ENCODE assay signal across 8 cellular contexts in genomic region chr7:72914756-72915525, GRCh38. TPM values are rescaled to one million over a fixed set of nuclear protein-coding genes. Genes with fewer than 3 reads are reported as not detected.
DNase-seq lines count a peak whose midpoint lies in the region; ATAC-seq and TF ChIP-seq lines count a peak whose summit lies in the region.
"Not testable (repeated sequence)": the region's sequence is repeated elsewhere in the genome, so short reads cannot be mapped to it uniquely, and the experiment has no call there.

No MANE protein-coding gene starts in this region.

- not testable (repeated sequence) for H3K9me3 Mint-ChIP-seq in activated T-cell treated with anti-CD3 and anti-CD28 coated beads, Interleukin-2, amount 50 U/mL, for 72 hours; natural killer cell; stimulated activated naive CD8-positive, alpha-beta T cell treated with anti-CD3 and anti-CD28 coated beads, Interleukin-15, amount 100 ng/mL, for 72 hours

- H3K36me3 ChIP-seq in esophagus muscularis mucosa, result peaks cover 0 to 46% (median 34%) of the 10 kb centered on the region in 4 donors

- not testable (repeated sequence) for TF ChIP-seq EP300 in esophagus muscularis mucosa (IDR thresholded peaks at IDR 0.05)

- peak; percentile 52 to 66 (median 62) for TF ChIP-seq CTCF in esophagus muscularis mucosa (IDR thresholded peaks at IDR 0.05)
- peak; percentile 58 for TF ChIP-seq CTCF in natural killer cell (IDR thresholded peaks at IDR 0.05)

- H3K4me3 ChIP-seq in Jurkat, Clone E6-1 (ENCODE audit: low read length); esophagus muscularis mucosa: not testable (repeated sequence)

- peaks cover 7 to 12% of the 10 kb centered on the region in 2 donors for H3K36me3 Mint-ChIP-seq in activated T-cell treated with anti-CD3 and anti-CD28 coated beads, Interleukin-2, amount 50 U/mL, for 72 hours (ENCODE audit: insufficient read depth in 2 of 2)
- H3K36me3 Mint-ChIP-seq in natural killer cell, result peaks cover 14% of the 10 kb centered on the region

- DNase-seq in EH (ENCODE audit: low read depth) (peak; percentile 65), H4 (ENCODE audit: low spot score) (peak; percentile 47), RPMI7951 (ENCODE audit: low read depth) (peak; percentile 42)
- DNase-seq in Jurkat, Clone E6-1 (ENCODE audit: low read depth, low spot score), result peak; percentile 27
- DNase-seq in activated T-cell treated with anti-CD3 and anti-CD28 coated beads, Interleukin-2, amount 50 U/mL, for 72 hours, result peak; percentile 56 to 62
- not testable (repeated sequence) for DNase-seq in esophagus muscularis mucosa (ENCODE audit: extremely low spot score); natural killer cell
- peak; percentile 43 to 61 for DNase-seq in stimulated activated naive CD8-positive, alpha-beta T cell treated with anti-CD3 and anti-CD28 coated beads, Interleukin-15, amount 100 ng/mL, for 72 hours

- H3K9me3 ChIP-seq in esophagus muscularis mucosa, result not testable (repeated sequence)

- H3K4me1 Mint-ChIP-seq in activated T-cell treated with anti-CD3 and anti-CD28 coated beads, Interleukin-2, amount 50 U/mL, for 72 hours (ENCODE audit: low read depth), result peaks cover 34% of the 10 kb centered on the region
- peaks cover 14 to 29% of the 10 kb centered on the region in 2 donors for H3K4me1 Mint-ChIP-seq in natural killer cell
- peaks cover 29% of the 10 kb centered on the region for H3K4me1 Mint-ChIP-seq in stimulated activated naive CD8-positive, alpha-beta T cell treated with anti-CD3 and anti-CD28 coated beads, Interleukin-15, amount 100 ng/mL, for 72 hours

- 56% methylated on average over 8 of the region's 9 CpGs for WGBS in esophagus muscularis mucosa

- not testable (repeated sequence) for TF ChIP-seq POLR2A in esophagus muscularis mucosa (IDR thresholded peaks at IDR 0.05; ENCODE audit: low read depth)

- H3K27me3 ChIP-seq in esophagus muscularis mucosa, result not testable (repeated sequence)

- H3K4me1 ChIP-seq in esophagus muscularis mucosa, result peaks cover 0 to 34% (median 18%) of the 10 kb centered on the region in 4 donors

- peak; percentile 72 to 81 for ATAC-seq in activated T-cell treated with anti-CD3 and anti-CD28 coated beads, Interleukin-2, amount 50 U/mL, for 72 hours (replicated peaks in 1 of 2)
- peak; percentile 56 to 88 (median 73) for ATAC-seq in natural killer cell
- peak; percentile 95 for ATAC-seq in stimulated activated naive CD8-positive, alpha-beta T cell treated with anti-CD3 and anti-CD28 coated beads, Interleukin-15, amount 100 ng/mL, for 72 hours

- H3K27ac ChIP-seq in esophagus muscularis mucosa (replicated peaks in 1 of 4), result peak overlapping the region in 1 of 4 donors; percentile 33

- H3K27me3 Mint-ChIP-seq in activated T-cell treated with anti-CD3 and anti-CD28 coated beads, Interleukin-2, amount 50 U/mL, for 72 hours (ENCODE audit: low read depth); natural killer cell (ENCODE audit: low read depth in 2 of 2); stimulated activated naive CD8-positive, alpha-beta T cell treated with anti-CD3 and anti-CD28 coated beads, Interleukin-15, amount 100 ng/mL, for 72 hours: not testable (repeated sequence)

- intact Hi-C loops in esophagus muscularis mucosa (cut with DNase I), result loop anchor here (5.0 kb wide), 1 partner anchor 88 kb away; the partner anchor contains the start of gene TYW1B
- intact Hi-C loops in natural killer cell (cut with micrococcal nuclease), result not testable (repeated sequence)

- not testable (repeated sequence) for H3K4me3 Mint-ChIP-seq in activated T-cell treated with anti-CD3 and anti-CD28 coated beads, Interleukin-2, amount 50 U/mL, for 72 hours; natural killer cell; stimulated activated naive CD8-positive, alpha-beta T cell treated with anti-CD3 and anti-CD28 coated beads, Interleukin-15, amount 100 ng/mL, for 72 hours

- H3K27ac Mint-ChIP-seq in activated T-cell treated with anti-CD3 and anti-CD28 coated beads, Interleukin-2, amount 50 U/mL, for 72 hours; natural killer cell; stimulated activated naive CD8-positive, alpha-beta T cell treated with anti-CD3 and anti-CD28 coated beads, Interleukin-15, amount 100 ng/mL, for 72 hours: not testable (repeated sequence)

RNA-seq across cellular contexts. Expression of gene POM121, which starts 10.0 kb away (rescaled TPM):
- 3.1 and 5.2 TPM in 2 replicates for total RNA-seq in H4 (2014; rRNA removed; shearing (Covaris generic))
- 41.9 TPM for polyA plus RNA-seq in Jurkat, Clone E6-1 (2012; ENCODE audit: insufficient read depth, insufficient read length)
- 4.4 and 4.5 TPM in 2 replicates for total RNA-seq in RPMI7951 (2014; rRNA removed; shearing (Covaris generic))
- total RNA-seq in activated T-cell treated with anti-CD3 and anti-CD28 coated beads, Interleukin-2, amount 50 U/mL, for 72 hours, result 10 to 100 TPM; 63.4 to 68.0 TPM
- total RNA-seq in esophagus muscularis mucosa, result 10 to 100 TPM; 15.6 to 26.2 (median 17.2) TPM
- 100 to 1,000 TPM in 1 of 3 donors, 10 to 100 TPM in 2; 80.9 to 103 (median 82.6) TPM for total RNA-seq in natural killer cell

RNA-seq across cellular contexts. Expression of gene TRIM74, which starts 54.3 kb away (rescaled TPM):
- total RNA-seq in H4 (2014; rRNA removed; shearing (Covaris generic)), result not detected in 2 replicates
- polyA plus RNA-seq in Jurkat, Clone E6-1 (2012; ENCODE audit: insufficient read depth, insufficient read length), result 3.2 TPM
- not detected in 2 replicates for total RNA-seq in RPMI7951 (2014; rRNA removed; shearing (Covaris generic))
- 1 to 10 TPM; 1.8 TPM for total RNA-seq in activated T-cell treated with anti-CD3 and anti-CD28 coated beads, Interleukin-2, amount 50 U/mL, for 72 hours
- total RNA-seq in esophagus muscularis mucosa (1 to 10 TPM in 1 of 4 donors, not detected in 3; 1.2 TPM), natural killer cell (1 to 10 TPM in 2 of 3 donors, under 1 TPM in 1; 0.73 to 5.3 (median 2.3) TPM)
